In genomic region chr20:25480156-25480555, GRCh38 we compare ENCODE assay signal across 27 cellular contexts.
A peak's percentile ranks its signal among the peaks of the same experiment; 100 is the strongest.
DNase-seq lines count a peak whose midpoint lies in the region; ATAC-seq, FAIRE-seq and TF ChIP-seq lines count a peak whose summit lies in the region.
"Had no signal": no experiment of that assay in that cellular context is flagged by ENCODE, and none has a peak within 500 bp of the region (broad histone marks: within the 10 kb centered on the region; RNA-seq: fewer than 3 reads in every experiment).

No MANE protein-coding gene starts in this region.

- no peak overlapping the region for H3K14ac ChIP-seq in H9 (ENCODE audit: insufficient read depth, low read length)

- no peak overlapping the region for H3K18ac ChIP-seq in H9 (ENCODE audit: insufficient read length, low read depth, low read length)

- no peak overlapping the region for H2AFZ ChIP-seq in H9 (ENCODE audit: low read length)
- H2AFZ ChIP-seq in osteoblast (ENCODE audit: low read length), result no peak overlapping the region

- FAIRE-seq in H54 (lab: Jason Lieb, UNC), result no peak
- no peak for FAIRE-seq in pancreas (lab: Jason Lieb, UNC)
- FAIRE-seq: A204.1, G401.6, GM12891, GM19239 had no signal

- WGBS in H9 (ENCODE audit: extremely low coverage, insufficient read length, low lambda C conversion rate), result no CpG with 5 or more reads among the region's 7 CpGs
- 89% methylated on average over 7 of the region's 7 CpGs for WGBS in pancreas, 2 donors

- H3K36me3 ChIP-seq in BLaER1 treated with 17β-estradiol and CSF1 and Interleukin-3, amounts not matched to agents 10 nM and 100 nM, result no peaks in the 10 kb centered on the region
- H3K36me3 ChIP-seq in osteoblast (ENCODE audit: insufficient read depth, low read length) (peaks cover 7% of the 10 kb centered on the region), pancreas (peaks cover 0 to 10% (median 2%) of the 10 kb centered on the region in 3 donors)
- H3K36me3 ChIP-seq: BE2C had no signal

- H3K9me3 Mint-ChIP-seq in H9, result no peaks in the 10 kb centered on the region; a peak in 1 of 5 replicates
- H3K9me3 Mint-ChIP-seq: CD4-positive, alpha-beta memory T cell; CD4-positive, CD25-positive, alpha-beta regulatory T cell; CD8-positive, alpha-beta memory T cell had no signal

- no peaks in the 10 kb centered on the region for H3K23me2 ChIP-seq in H9 (ENCODE audit: insufficient read length, low read depth, low read length, poor library complexity, severe bottlenecking)

- H3K27me3 Mint-ChIP-seq in H9 (ENCODE audit: low read depth), result no peaks in the 10 kb centered on the region
- H3K27me3 Mint-ChIP-seq: CD4-positive, alpha-beta memory T cell; CD4-positive, CD25-positive, alpha-beta regulatory T cell; CD8-positive, alpha-beta memory T cell had no signal

- peaks cover 50 to 72% (median 71%) of the 10 kb centered on the region in 3 experiments for H3K36me3 Mint-ChIP-seq in H9 (ENCODE audit: insufficient read depth in 1 of 3, low read depth in 3 of 3)
- H3K36me3 Mint-ChIP-seq: CD14-positive monocyte; CD4-positive, alpha-beta memory T cell; CD4-positive, CD25-positive, alpha-beta regulatory T cell; CD8-positive, alpha-beta memory T cell had no signal

- no peak overlapping the region for H2BK15ac ChIP-seq in H9 (ENCODE audit: low read depth, low read length)

- H4K20me1 ChIP-seq in BLaER1 treated with 17β-estradiol and CSF1 and Interleukin-3, amounts not matched to agents 10 nM and 100 nM, result no peaks in the 10 kb centered on the region; a peak in 1 of 22 replicates
- H4K20me1 ChIP-seq in H9 (ENCODE audit: control insufficient read depth, insufficient read depth, insufficient read length), result no peaks in the 10 kb centered on the region
- H4K20me1 ChIP-seq in osteoblast (ENCODE audit: insufficient read depth, low read length), result no peaks in the 10 kb centered on the region

- H2BK120ac ChIP-seq in H9 (ENCODE audit: low read depth, low read length, poor library complexity, severe bottlenecking), result no peak overlapping the region

- intact Hi-C loops in pancreas (cut with DNase I), result no loop called here

- no peak overlapping the region for H2BK5ac ChIP-seq in H9 (ENCODE audit: insufficient read length, low read length)

- no peak overlapping the region for H2BK20ac ChIP-seq in H9 (ENCODE audit: low read depth, low read length, poor library complexity, severe bottlenecking)

- no peak overlapping the region for H3K9ac ChIP-seq in BLaER1 treated with 17β-estradiol and CSF1 and Interleukin-3, amounts not matched to agents 10 nM and 100 nM
- no peak overlapping the region for H3K9ac ChIP-seq in H9 (ENCODE audit: extremely low read depth, insufficient read length, low read length)

- no peak overlapping the region for H3K4me3 ChIP-seq in BLaER1 treated with 17β-estradiol and CSF1 and Interleukin-3, amounts not matched to agents 10 nM and 100 nM
- no peak overlapping the region for H3K4me3 ChIP-seq in osteoblast (ENCODE audit: insufficient read depth, low read length)
- H3K4me3 ChIP-seq in pancreas, result no peak overlapping the region

- H2BK12ac ChIP-seq in H9 (ENCODE audit: insufficient read length, low read depth, low read length), result no peak overlapping the region

- H3K27me3 ChIP-seq in BLaER1 treated with 17β-estradiol and CSF1 and Interleukin-3, amounts not matched to agents 10 nM and 100 nM, result peaks cover 0 to 23% (median 0%) of the 10 kb centered on the region in 11 experiments; a peak in 5 of 22 replicates
- H3K27me3 ChIP-seq in H9 (ENCODE audit: insufficient read depth, low read length) (no peaks in the 10 kb centered on the region), osteoblast (ENCODE audit: insufficient read depth, low read length) (no peaks in the 10 kb centered on the region), pancreas (no peaks in the 10 kb centered on the region)
- H3K27me3 ChIP-seq: BE2C had no signal

- no peak for DNase-seq in H9
- DNase-seq in cerebellar cortex (ENCODE audit: low spot score), result peak; percentile 67
- DNase-seq in osteoblast (ENCODE audit: insufficient read length, low spot score, missing footprints), result peak; percentile 62
- DNase-seq in H54 (ENCODE audit: insufficient read length, low spot score), result no peak
- DNase-seq in pancreas, result no peak
- DNase-seq in activated CD4-positive, alpha-beta T cell treated with anti-CD3 and anti-CD28 coated beads for 4 hours, result no peak
- DNase-seq: 8988T; ACHN; BE2C; CD4-positive, alpha-beta memory T cell; CD4-positive, CD25-positive, alpha-beta regulatory T cell; CD8-positive, alpha-beta memory T cell; COR-L47; DMS 273 treated with DMSO at 0.1 percent for 48 hours; DMS153; DMS53; DMS79; DND-41; EL; GF-D8 had no signal

- H3K23ac ChIP-seq in H9 (ENCODE audit: insufficient read length, low read depth, low read length), result no peak overlapping the region

- H3K27ac ChIP-seq in BLaER1 treated with 17β-estradiol and CSF1 and Interleukin-3, amounts not matched to agents 10 nM and 100 nM, result no peak overlapping the region
- H3K27ac ChIP-seq in H9 (ENCODE audit: insufficient read length, low read depth, low read length), result no peak overlapping the region
- H3K27ac ChIP-seq in osteoblast (ENCODE audit: low read depth, low read length), result no peak overlapping the region
- H3K27ac ChIP-seq in pancreas, result no peak overlapping the region

- H3K4me1 ChIP-seq in BLaER1 treated with 17β-estradiol and CSF1 and Interleukin-3, amounts not matched to agents 10 nM and 100 nM, result peaks cover 35 to 100% (median 92%) of the 10 kb centered on the region in 10 experiments
- H3K4me1 ChIP-seq in H9 (ENCODE audit: insufficient read depth, low read length) (no peaks in the 10 kb centered on the region), osteoblast (ENCODE audit: insufficient read depth, low read length) (no peaks in the 10 kb centered on the region), pancreas (no peaks in the 10 kb centered on the region)
- H3K4me1 ChIP-seq: BE2C had no signal

- peak overlapping the region in 2 of 3 experiments; percentile 23 to 70; a peak in 2 of 7 replicates for H3K27ac Mint-ChIP-seq in H9
- H3K27ac Mint-ChIP-seq: CD4-positive, alpha-beta memory T cell; CD4-positive, CD25-positive, alpha-beta regulatory T cell; CD8-positive, alpha-beta memory T cell had no signal

- peaks cover 0 to 7% of the 10 kb centered on the region in 2 experiments; a peak in 2 of 4 replicates for H3K4me1 Mint-ChIP-seq in H9
- H3K4me1 Mint-ChIP-seq: CD14-positive monocyte had no signal

- no peaks in the 10 kb centered on the region for H3K9me3 ChIP-seq in BLaER1 treated with 17β-estradiol and CSF1 and Interleukin-3, amounts not matched to agents 10 nM and 100 nM (replicated peaks in 1 of 11)
- no peaks in the 10 kb centered on the region for H3K9me3 ChIP-seq in H9 (ENCODE audit: control insufficient read depth, low read depth, low read length)
- no peaks in the 10 kb centered on the region for H3K9me3 ChIP-seq in osteoblast (ENCODE audit: low read depth, low read length)
- H3K9me3 ChIP-seq in pancreas, result no peaks in the 10 kb centered on the region
- H3K9me3 ChIP-seq: BE2C had no signal

- H3K4me3 Mint-ChIP-seq in H9, result no peak overlapping the region
- H3K4me3 Mint-ChIP-seq: CD14-positive monocyte; CD4-positive, alpha-beta memory T cell; CD4-positive, CD25-positive, alpha-beta regulatory T cell; CD8-positive, alpha-beta memory T cell had no signal

- no peak overlapping the region for H4K5ac ChIP-seq in H9 (ENCODE audit: insufficient read length, low read depth, low read length)

- H3K79me2 ChIP-seq in H9 (ENCODE audit: insufficient read depth, low read length) (no peaks in the 10 kb centered on the region), osteoblast (ENCODE audit: insufficient read depth, low read length) (no peaks in the 10 kb centered on the region)

- TF ChIP-seq CTCF in H9 (conservative IDR thresholded peaks at IDR 0.05) (no peak), osteoblast (IDR thresholded peaks at IDR 0.05; ENCODE audit: extremely low read depth, low read depth, low read length) (no peak), pancreas (IDR thresholded peaks at IDR 0.05) (no peak)

- no peaks in the 10 kb centered on the region for H3K79me1 ChIP-seq in H9 (ENCODE audit: insufficient read depth, low read depth, low read length, poor library complexity, severe bottlenecking)

- no peak overlapping the region for H3K56ac ChIP-seq in H9 (ENCODE audit: insufficient read length, low read depth, low read length)

- no peak overlapping the region for H3K4ac ChIP-seq in H9 (ENCODE audit: low read depth, low read length)

- no peak overlapping the region for H4K91ac ChIP-seq in H9 (ENCODE audit: insufficient read length, low read depth, low read length)

- no peak for TF ChIP-seq POLR2A in H54 (IDR thresholded peaks at IDR 0.05; ENCODE audit: low read depth, low read length)

- no peak for ATAC-seq in pancreas
- ATAC-seq in HG02852 (IDR thresholded peaks at IDR 0.05; ENCODE audit: unreplicated experiment), result no peak

- no peak overlapping the region for H2AK5ac ChIP-seq in H9 (ENCODE audit: insufficient read length, low read length)

- H3T11ph ChIP-seq in H9 (ENCODE audit: low read length), result no peak overlapping the region

- peak overlapping the region in 8 of 11 experiments; percentile 83 to 96 (median 94); a peak in 14 of 22 replicates for H3K4me2 ChIP-seq in BLaER1 treated with 17β-estradiol and CSF1 and Interleukin-3, amounts not matched to agents 10 nM and 100 nM
- H3K4me2 ChIP-seq in H9 (ENCODE audit: insufficient read depth, insufficient read length, low read length), result no peak overlapping the region
- H3K4me2 ChIP-seq in osteoblast (ENCODE audit: insufficient read depth, low read length), result no peak overlapping the region

- H4K8ac ChIP-seq in H9 (replicated peaks; ENCODE audit: insufficient read length, low read depth, low read length), result no peak overlapping the region

Comparison
In these comparisons a context has a peak if more than half of its experiments do, and no peak if none do; other contexts are left out.
1. H3K4me2 ChIP-seq: peak in BLaER1 treated with 17β-estradiol and CSF1 and Interleukin-3, amounts not matched to agents 10 nM and 100 nM (8 of 11); none in H9 (single experiment) and osteoblast (single experiment).
2. DNase-seq: peak in cerebellar cortex (single experiment) and osteoblast (single experiment); none in H9 (single experiment), H54 (single experiment), pancreas (0 of 6) and activated CD4-positive, alpha-beta T cell treated with anti-CD3 and anti-CD28 coated beads for 4 hours (0 of 2).